10 cellular contexts compared by ENCODE assay signal in genomic region chr7:101990811-101991418, GRCh38.
A peak's percentile ranks its signal among the peaks of the same experiment; 100 is the strongest.
DNase-seq lines count a peak whose midpoint lies in the region; ATAC-seq lines count a peak whose summit lies in the region.
"Had no signal": no experiment of that assay in that cellular context is flagged by ENCODE, and none has a peak within 500 bp of the region (broad histone marks: within the 10 kb centered on the region; RNA-seq: fewer than 3 reads in every experiment).

No MANE protein-coding gene starts in this region.

- no peak for DNase-seq in T-helper 2 cell treated with Interferon-gamma antibody and Interleukin-4, amounts not matched to agents 5 μg/mL and 100 μg/mL, for 36 hours (ENCODE audit: low spot score)
- DNase-seq in T-helper 2 cell (no peak), NAMALWA (ENCODE audit: low spot score) (peak; percentile 98), cerebellar nuclear complex (lab: John Stamatoyannopoulos, UW) (no peak), NCI-H748 (lab: John Stamatoyannopoulos, UW; ENCODE audit: unreplicated experiment) (no peak)
- DNase-seq in stimulated activated effector memory CD8-positive, alpha-beta T cell treated with anti-CD3 and anti-CD28 coated beads, Interleukin-12 subunit alpha, Interleukin-12 subunit beta, amount 100 ng/mL, for 72 hours (ENCODE audit: low spot score in 2 of 2), result no peak
- DNase-seq: KG1 had no signal

- no peak overlapping the region for H3K27ac Mint-ChIP-seq in T-helper 2 cell treated with Interferon-gamma antibody and Interleukin-4, amounts not matched to agents 5 μg/mL and 100 μg/mL, for 36 hours
- H3K27ac Mint-ChIP-seq in stimulated activated effector memory CD8-positive, alpha-beta T cell treated with anti-CD3 and anti-CD28 coated beads, Interleukin-12 subunit alpha, Interleukin-12 subunit beta, amount 100 ng/mL, for 72 hours, result no peak overlapping the region

- H3K4me1 Mint-ChIP-seq in T-helper 2 cell treated with Interferon-gamma antibody and Interleukin-4, amounts not matched to agents 5 μg/mL and 100 μg/mL, for 36 hours (ENCODE audit: low read depth), result peaks cover 7% of the 10 kb centered on the region
- peaks cover 34% of the 10 kb centered on the region for H3K4me1 Mint-ChIP-seq in stimulated activated effector memory CD8-positive, alpha-beta T cell treated with anti-CD3 and anti-CD28 coated beads, Interleukin-12 subunit alpha, Interleukin-12 subunit beta, amount 100 ng/mL, for 72 hours

- no peaks in the 10 kb centered on the region for H3K36me3 Mint-ChIP-seq in T-helper 2 cell treated with Interferon-gamma antibody and Interleukin-4, amounts not matched to agents 5 μg/mL and 100 μg/mL, for 36 hours (ENCODE audit: low read depth)
- no peaks in the 10 kb centered on the region for H3K36me3 Mint-ChIP-seq in stimulated activated effector memory CD8-positive, alpha-beta T cell treated with anti-CD3 and anti-CD28 coated beads, Interleukin-12 subunit alpha, Interleukin-12 subunit beta, amount 100 ng/mL, for 72 hours

- H3K9me3 Mint-ChIP-seq in T-helper 2 cell treated with Interferon-gamma antibody and Interleukin-4, amounts not matched to agents 5 μg/mL and 100 μg/mL, for 36 hours, result no peaks in the 10 kb centered on the region
- no peaks in the 10 kb centered on the region for H3K9me3 Mint-ChIP-seq in stimulated activated effector memory CD8-positive, alpha-beta T cell treated with anti-CD3 and anti-CD28 coated beads, Interleukin-12 subunit alpha, Interleukin-12 subunit beta, amount 100 ng/mL, for 72 hours

- H3K4me3 Mint-ChIP-seq in T-helper 2 cell treated with Interferon-gamma antibody and Interleukin-4, amounts not matched to agents 5 μg/mL and 100 μg/mL, for 36 hours, result peak overlapping the region; percentile 57
- no peak overlapping the region for H3K4me3 Mint-ChIP-seq in stimulated activated effector memory CD8-positive, alpha-beta T cell treated with anti-CD3 and anti-CD28 coated beads, Interleukin-12 subunit alpha, Interleukin-12 subunit beta, amount 100 ng/mL, for 72 hours

- ATAC-seq in HG02642 (IDR thresholded peaks at IDR 0.05; ENCODE audit: poor library complexity, unreplicated experiment) (peak; percentile 80), esophagus mucosa (no peak)
- ATAC-seq in stimulated activated effector memory CD8-positive, alpha-beta T cell treated with anti-CD3 and anti-CD28 coated beads, Interleukin-12 subunit alpha, Interleukin-12 subunit beta, amount 100 ng/mL, for 72 hours, result peak; percentile 34
- ATAC-seq: A549 had no signal

- no peaks in the 10 kb centered on the region for H3K27me3 Mint-ChIP-seq in T-helper 2 cell treated with Interferon-gamma antibody and Interleukin-4, amounts not matched to agents 5 μg/mL and 100 μg/mL, for 36 hours (ENCODE audit: low read depth)
